ENCODE assay signal across 11 cellular contexts in the genomic region with DNA sequence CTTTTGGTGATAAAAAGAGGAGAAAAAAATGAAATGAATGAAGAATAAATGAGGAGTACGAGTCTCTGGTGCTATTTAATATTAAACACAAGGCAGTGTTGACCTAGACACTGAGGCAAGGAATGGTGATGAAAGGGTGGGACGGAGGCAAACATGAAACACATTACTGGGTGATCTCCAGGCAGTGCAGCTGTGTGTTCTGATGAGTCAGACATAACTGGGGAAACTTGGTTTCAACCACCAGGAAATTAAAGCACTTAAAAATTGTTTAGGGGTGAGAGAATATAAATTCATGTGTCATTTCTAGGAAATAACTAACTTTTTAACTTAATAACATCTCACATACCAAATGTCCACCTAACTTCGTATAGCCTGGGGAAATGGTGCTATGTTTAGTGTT. TPM values are rescaled to one million over a fixed set of nuclear protein-coding genes. Genes with fewer than 3 reads are reported as not detected.
A peak's percentile ranks its signal among the peaks of the same experiment; 100 is the strongest.
DNase-seq lines count a peak whose midpoint lies in the region; ATAC-seq lines count a peak whose summit lies in the region.
"Had no signal": no experiment of that assay in that cellular context is flagged by ENCODE, and none has a peak within 500 bp of the region (broad histone marks: within the 10 kb centered on the region; RNA-seq: fewer than 3 reads in every experiment).

No MANE protein-coding gene starts in this region.

- in situ Hi-C loops in ACHN (cut with HindIII; ENCODE audit: low pct_ligation_motif_present, low pct_unique_long_range_greater_than_20kb, low sequenced_read_pairs) = no loop called here

- peak; percentile 99 for ATAC-seq in left ventricle myocardium superior

- H3K4me3 ChIP-seq in adipocyte (ENCODE audit: low read length) = no peak overlapping the region
- H3K4me3 ChIP-seq: uterus had no signal

- no peaks in the 10 kb centered on the region for H3K27me3 ChIP-seq in adipocyte (replicated peaks; ENCODE audit: control insufficient read depth, insufficient read depth, low read length)
- H3K27me3 ChIP-seq: uterus had no signal

- no peak overlapping the region for H3K9ac ChIP-seq in adipocyte (ENCODE audit: low read length)

- peak; percentile 85 for DNase-seq in ACHN
- DNase-seq in HPDE6-E6E7 (ENCODE audit: extremely low spot score) = peak; percentile 23
- DNase-seq in adipocyte (ENCODE audit: low read depth) = peak; percentile 41
- peak; percentile 29 for DNase-seq in left ventricle myocardium superior
- DNase-seq in HuH-7.5 (ENCODE audit: low spot score) = no peak
- DNase-seq in NCI-H146 (lab: John Stamatoyannopoulos, UW) = no peak
- DNase-seq in NCI-H2081 (lab: John Stamatoyannopoulos, UW) = no peak
- DNase-seq in globus pallidus (ENCODE audit: low spot score) = no peak
- DNase-seq: anterior cingulate cortex, NCI-H2107, uterus had no signal

- H3K36me3 ChIP-seq in adipocyte (ENCODE audit: control insufficient read depth, insufficient read depth, low read length, severe bottlenecking) = no peaks in the 10 kb centered on the region
- H3K36me3 ChIP-seq: uterus had no signal

- H3K9me3 ChIP-seq in adipocyte (ENCODE audit: control insufficient read depth, low read length) = no peaks in the 10 kb centered on the region
- H3K9me3 ChIP-seq: uterus had no signal

- intact Hi-C loops in left ventricle myocardium superior (cut with micrococcal nuclease) = no loop called here

- H3K4me1 ChIP-seq in adipocyte (ENCODE audit: control insufficient read depth, insufficient read depth, low read length) = peaks cover 8% of the 10 kb centered on the region
- H3K4me1 ChIP-seq: uterus had no signal

RNA-seq across cellular contexts. Expression of a gene that starts 19.7 kb away (rescaled TPM):
- 0.30 TPM for total RNA-seq in left ventricle myocardium superior

RNA-seq across cellular contexts. Expression of a gene that starts 36.3 kb away (rescaled TPM):
- total RNA-seq in left ventricle myocardium superior = not detected
- total RNA-seq: uterus had no signal

RNA-seq across cellular contexts. Expression of a gene that starts 52.4 kb away (rescaled TPM):
- 3.0 TPM for total RNA-seq in left ventricle myocardium superior

Comparison
In these comparisons a context has a peak if more than half of its experiments do, and no peak if none do; other contexts are left out.
1. DNase-seq: peak in ACHN (single experiment), HPDE6-E6E7 (single experiment), adipocyte (single experiment) and left ventricle myocardium superior (single experiment); none in HuH-7.5 (single experiment), NCI-H146 (single experiment), NCI-H2081 (0 of 2) and globus pallidus (single experiment).